In the genomic region with DNA sequence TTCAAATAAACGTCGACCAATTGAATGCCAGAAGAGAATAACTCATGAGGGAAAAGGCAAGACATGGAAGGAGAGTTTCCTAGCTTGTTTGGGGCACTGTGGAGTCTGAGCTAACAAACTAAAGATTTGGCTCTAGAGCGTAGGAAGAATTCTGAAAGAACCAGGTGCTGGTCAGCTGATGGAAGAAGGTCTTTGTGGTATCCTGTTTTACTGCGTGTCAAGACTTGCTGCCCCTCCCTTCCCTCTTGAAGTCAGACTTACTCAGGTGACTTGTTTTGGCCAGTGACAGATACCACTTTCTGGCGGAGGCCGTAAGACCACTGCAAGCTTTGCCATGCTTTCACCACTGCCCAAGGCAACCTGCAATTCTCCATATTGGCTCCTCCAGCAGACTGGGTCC, we compare ENCODE assay signal across 10 cellular contexts. TPM values are rescaled to one million over a fixed set of nuclear protein-coding genes. Genes with fewer than 3 reads are reported as not detected.
DNase-seq lines count a peak whose midpoint lies in the region; ATAC-seq and TF ChIP-seq lines count a peak whose summit lies in the region.
"Had no signal": no experiment of that assay in that cellular context is flagged by ENCODE, and none has a peak within 500 bp of the region (broad histone marks: within the 10 kb centered on the region; RNA-seq: fewer than 3 reads in every experiment).

No MANE protein-coding gene starts in this region.

- intact Hi-C loops in adrenal gland (cut with DNase I), result no loop called here

- WGBS in adrenal gland, 4 donors, result 89 to 98% (median 93%) methylated on average over 6 of the region's 6 CpGs
- 84 to 91% methylated on average over 5 to 6 of the region's 6 CpGs for WGBS in gastroesophageal sphincter (ENCODE audit: low coverage in 1 of 2), 2 donors

- H3K9me3 ChIP-seq in adrenal gland (replicated peaks in 1 of 3), result no peaks in the 10 kb centered on the region
- H3K9me3 ChIP-seq in gastroesophageal sphincter, result no peaks in the 10 kb centered on the region
- H3K9me3 ChIP-seq: HAP-1 had no signal

- TF ChIP-seq EP300 in gastroesophageal sphincter (IDR thresholded peaks at IDR 0.05), result no peak

- no peak for TF ChIP-seq CTCF in adrenal gland (IDR thresholded peaks at IDR 0.05)
- TF ChIP-seq CTCF in mesothelial cell of epicardium (IDR thresholded peaks at IDR 0.05; ENCODE audit: unreplicated experiment), result no peak
- no peak for TF ChIP-seq CTCF in gastroesophageal sphincter (IDR thresholded peaks at IDR 0.05)

- H3K4me3 ChIP-seq in adrenal gland (no peak overlapping the region), gastroesophageal sphincter (no peak overlapping the region), H7 (ENCODE audit: insufficient read depth, low read depth, low read length) (no peak overlapping the region)

- peak overlapping the region; percentile 97 for H3K27ac Mint-ChIP-seq in stimulated activated naive CD8-positive, alpha-beta T cell treated with anti-CD3 and anti-CD28 coated beads, Interleukin-15, Interleukin-2, amounts not matched to agents 100 ng/mL and 50 ng/mL, for 24 hours
- peak overlapping the region; percentile 41 for H3K27ac Mint-ChIP-seq in mesothelial cell of epicardium

- no peaks in the 10 kb centered on the region for H3K27me3 Mint-ChIP-seq in stimulated activated naive CD8-positive, alpha-beta T cell treated with anti-CD3 and anti-CD28 coated beads, Interleukin-15, Interleukin-2, amounts not matched to agents 100 ng/mL and 50 ng/mL, for 24 hours
- H3K27me3 Mint-ChIP-seq in mesothelial cell of epicardium (ENCODE audit: low read depth), result no peaks in the 10 kb centered on the region

- H3K4me3 Mint-ChIP-seq in stimulated activated naive CD8-positive, alpha-beta T cell treated with anti-CD3 and anti-CD28 coated beads, Interleukin-15, Interleukin-2, amounts not matched to agents 100 ng/mL and 50 ng/mL, for 24 hours, result peak overlapping the region; percentile 95
- no peak overlapping the region for H3K4me3 Mint-ChIP-seq in mesothelial cell of epicardium

- no peak for TF ChIP-seq POLR2A in adrenal gland (IDR thresholded peaks at IDR 0.05)
- no peak for TF ChIP-seq POLR2A in gastroesophageal sphincter (IDR thresholded peaks at IDR 0.05)

- no peaks in the 10 kb centered on the region for H3K9me3 Mint-ChIP-seq in stimulated activated naive CD8-positive, alpha-beta T cell treated with anti-CD3 and anti-CD28 coated beads, Interleukin-15, Interleukin-2, amounts not matched to agents 100 ng/mL and 50 ng/mL, for 24 hours
- no peaks in the 10 kb centered on the region for H3K9me3 Mint-ChIP-seq in mesothelial cell of epicardium

- DNase-seq in stimulated activated naive CD8-positive, alpha-beta T cell treated with anti-CD3 and anti-CD28 coated beads, Interleukin-15, Interleukin-2, amounts not matched to agents 100 U/mL and 50 U/mL, for 24 hours, result no peak
- DNase-seq in adrenal gland (no peak), mesothelial cell of epicardium (ENCODE audit: low spot score in 2 of 2, unreplicated experiment in 2 of 2) (no peak), H7 (no peak)
- DNase-seq in stimulated activated naive CD4-positive, alpha-beta T cell (lab: John Stamatoyannopoulos, UW), result no peak
- DNase-seq: NCI-H345 had no signal

- H3K36me3 ChIP-seq in adrenal gland (replicated peaks in 1 of 2) (peaks cover 0 to 38% of the 10 kb centered on the region in 2 donors), gastroesophageal sphincter (peaks cover 4 to 41% of the 10 kb centered on the region in 2 donors), H7 (replicated peaks; ENCODE audit: control insufficient read depth, insufficient read depth, low read length) (peaks cover 7% of the 10 kb centered on the region)

- ATAC-seq in stimulated activated naive CD8-positive, alpha-beta T cell treated with anti-CD3 and anti-CD28 coated beads, Interleukin-15, Interleukin-2, amounts not matched to agents 100 U/mL and 50 U/mL, for 24 hours, result no peak
- ATAC-seq in gastroesophageal sphincter (no peak), GM21367 (IDR thresholded peaks at IDR 0.05; ENCODE audit: unreplicated experiment) (no peak)

- H3K27ac ChIP-seq in adrenal gland (peak overlapping the region in 3 of 5 donors; percentile 49 to 86 (median 69)), gastroesophageal sphincter (peak overlapping the region in 2 of 4 donors; percentile 50 to 63)

- peaks cover 62% of the 10 kb centered on the region for H3K36me3 Mint-ChIP-seq in stimulated activated naive CD8-positive, alpha-beta T cell treated with anti-CD3 and anti-CD28 coated beads, Interleukin-15, Interleukin-2, amounts not matched to agents 100 ng/mL and 50 ng/mL, for 24 hours (ENCODE audit: low read depth)
- peaks cover 26% of the 10 kb centered on the region for H3K36me3 Mint-ChIP-seq in mesothelial cell of epicardium

- peaks cover 0 to 6% of the 10 kb centered on the region in 2 donors for H3K4me1 ChIP-seq in adrenal gland (replicated peaks in 1 of 2)
- peaks cover 0 to 7% (median 0%) of the 10 kb centered on the region in 3 donors for H3K4me1 ChIP-seq in gastroesophageal sphincter

- peaks cover 51% of the 10 kb centered on the region for H3K4me1 Mint-ChIP-seq in stimulated activated naive CD8-positive, alpha-beta T cell treated with anti-CD3 and anti-CD28 coated beads, Interleukin-15, Interleukin-2, amounts not matched to agents 100 ng/mL and 50 ng/mL, for 24 hours (ENCODE audit: low read depth)
- H3K4me1 Mint-ChIP-seq in mesothelial cell of epicardium, result peaks cover 19% of the 10 kb centered on the region

- H3K27me3 ChIP-seq in adrenal gland (no peaks in the 10 kb centered on the region), gastroesophageal sphincter (no peaks in the 10 kb centered on the region), H7 (ENCODE audit: control insufficient read depth, insufficient read depth, low read length) (no peaks in the 10 kb centered on the region)

RNA-seq across cellular contexts. Expression of a gene that starts 0.7 kb away (rescaled TPM):
- 100 to 1,000 TPM in 1 of 8 donors, 10 to 100 TPM in 7; 18.1 to 101 (median 69.1) TPM for total RNA-seq in adrenal gland
- 10 to 100 TPM; 23.4 to 45.8 (median 39.9) TPM for polyA plus RNA-seq in adrenal gland
- total RNA-seq in mesothelial cell of epicardium, result 2.9 to 3.2 TPM (median 3.0 TPM) in 3 replicates
- total RNA-seq in gastroesophageal sphincter, result 10 to 100 TPM; 21.8 to 68.1 (median 28.9) TPM
- total RNA-seq in H7 (2014; rRNA removed; shearing (Covaris generic)), result 0.48 and 0.74 TPM in 2 replicates
